In the genomic region with DNA sequence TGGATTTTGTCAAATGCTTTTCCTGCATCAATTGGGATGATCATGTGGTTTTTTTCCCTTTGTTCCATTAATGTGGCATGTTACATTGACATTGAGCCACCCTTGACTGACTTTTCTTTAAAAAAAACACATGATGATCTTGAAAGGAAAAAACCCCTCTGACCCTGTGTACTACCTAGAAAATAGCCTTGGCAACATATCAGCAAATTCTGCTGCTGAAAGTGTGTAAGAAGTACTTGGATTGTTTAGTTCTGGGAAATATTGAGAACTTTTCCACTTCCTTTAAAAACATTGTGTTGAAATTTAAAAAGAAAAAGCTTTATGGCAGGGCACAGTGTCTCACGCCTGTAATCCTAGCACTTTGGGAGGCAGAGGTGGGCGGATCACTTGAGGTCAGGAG, we compare ENCODE assay signal across 16 cellular contexts. TPM values are rescaled to one million over a fixed set of nuclear protein-coding genes. Genes with fewer than 3 reads are reported as not detected.
A peak's percentile ranks its signal among the peaks of the same experiment; 100 is the strongest.
DNase-seq lines count a peak whose midpoint lies in the region; ATAC-seq, FAIRE-seq and TF ChIP-seq lines count a peak whose summit lies in the region.
"Had no signal": no experiment of that assay in that cellular context is flagged by ENCODE, and none has a peak within 500 bp of the region (broad histone marks: within the 10 kb centered on the region; RNA-seq: fewer than 3 reads in every experiment).

No MANE protein-coding gene starts in this region.

- H3K27ac ChIP-seq in left ventricle myocardium inferior (replicated peaks), result peak overlapping the region; percentile 68
- peak overlapping the region; percentile 29 to 74 for H3K27ac ChIP-seq in kidney (ENCODE audit: low read depth in 2 of 2, low read length in 2 of 2)
- peak overlapping the region in 7 of 8 donors; percentile 43 to 85 (median 67) for H3K27ac ChIP-seq in spleen
- H3K27ac ChIP-seq in vagina, result peak overlapping the region; percentile 65

- H3K27me3 ChIP-seq in left ventricle myocardium inferior (ENCODE audit: low read depth), result no peaks in the 10 kb centered on the region
- H3K27me3 ChIP-seq in spleen (replicated peaks in 1 of 7), result peaks cover 0 to 5% (median 0%) of the 10 kb centered on the region in 7 donors
- no peaks in the 10 kb centered on the region for H3K27me3 ChIP-seq in vagina

- intact Hi-C loops in left ventricle myocardium inferior (cut with micrococcal nuclease), result no loop called here
- intact Hi-C loops in Right ventricle myocardium inferior (cut with DNase I), result no loop called here
- intact Hi-C loops in kidney (cut with DNase I), result no loop called here
- intact Hi-C loops in spleen (cut with DNase I; ENCODE audit: low total_unique reads), result no loop called here
- intact Hi-C loops in vagina (cut with DNase I), result no loop called here

- H3K36me3 ChIP-seq in left ventricle myocardium inferior (peaks cover 26% of the 10 kb centered on the region), kidney (ENCODE audit: control insufficient read depth in 1 of 2, insufficient read depth in 2 of 2, low read length in 2 of 2) (peaks cover 0 to 4% of the 10 kb centered on the region in 2 donors), spleen (peaks cover 0 to 4% (median 0%) of the 10 kb centered on the region in 6 donors), vagina (peaks cover 0 to 8% of the 10 kb centered on the region in 2 donors)

- peaks cover 8% of the 10 kb centered on the region for H3K9me3 ChIP-seq in left ventricle myocardium inferior (replicated peaks)
- H3K9me3 ChIP-seq in kidney (ENCODE audit: control insufficient read depth in 1 of 2, low read length in 2 of 2), result no peaks in the 10 kb centered on the region
- H3K9me3 ChIP-seq in spleen, result peaks cover 0 to 11% (median 6%) of the 10 kb centered on the region in 8 donors
- H3K9me3 ChIP-seq in vagina, result no peaks in the 10 kb centered on the region

- TF ChIP-seq CTCF in left ventricle myocardium inferior (IDR thresholded peaks at IDR 0.05; ENCODE audit: borderline replicate concordance) (no peak), kidney (IDR thresholded peaks at IDR 0.05; ENCODE audit: borderline replicate concordance, extremely low read depth, insufficient read depth) (no peak), spleen (IDR thresholded peaks at IDR 0.05 in 8 of 11, conservative IDR thresholded peaks at IDR 0.05 in 3 of 11) (no peak), vagina (IDR thresholded peaks at IDR 0.05) (no peak)

- no peak for ATAC-seq in Right ventricle myocardium inferior
- no peak for ATAC-seq in GM19463 (IDR thresholded peaks at IDR 0.05; ENCODE audit: unreplicated experiment)
- ATAC-seq: HCT116, Panc1 had no signal

- no peak for DNase-seq in left ventricle myocardium inferior
- DNase-seq in Right ventricle myocardium inferior (ENCODE audit: missing footprints), result no peak
- DNase-seq in kidney, result no peak
- DNase-seq in spleen, result no peak
- DNase-seq in vagina (ENCODE audit: extremely low spot score in 2 of 2), result no peak
- no peak for DNase-seq in stimulated activated CD4-positive, alpha-beta T cell treated with anti-CD3 and anti-CD28 coated beads, Interleukin-4, amount 100 ng/mL, for 4 hours
- no peak for DNase-seq in HK-2 (ENCODE audit: unreplicated experiment)
- DNase-seq: C1 segment of cervical spinal cord, DMS153, NCI-H1417, NCI-H2029 treated with DMSO at 0.1 percent for 48 hours, NCI-H510A treated with DMSO at 0.1 percent for 48 hours had no signal

- WGBS in spleen, 5 donors, result 61 to 78% (median 69%) methylated on average over 2 of the region's 2 CpGs

- peaks cover 99% of the 10 kb centered on the region for H3K4me1 ChIP-seq in left ventricle myocardium inferior
- peaks cover 5 to 14% of the 10 kb centered on the region in 2 donors for H3K4me1 ChIP-seq in kidney (ENCODE audit: control insufficient read depth in 1 of 2, insufficient read depth in 1 of 2, low read depth in 1 of 2, low read length in 2 of 2)
- H3K4me1 ChIP-seq in spleen, result peaks cover 0 to 12% (median 5%) of the 10 kb centered on the region in 6 donors
- peaks cover 3% of the 10 kb centered on the region for H3K4me1 ChIP-seq in vagina

- H3K4me3 ChIP-seq in left ventricle myocardium inferior (no peak overlapping the region), kidney (ENCODE audit: low read length in 2 of 2) (no peak overlapping the region), spleen (no peak overlapping the region), vagina (no peak overlapping the region)

- no peak overlapping the region for H3K9ac ChIP-seq in kidney (ENCODE audit: low read length in 2 of 2)

- peak; percentile 56 for FAIRE-seq in kidney (lab: Jason Lieb, UNC)
- FAIRE-seq: A204.1 had no signal

- TF ChIP-seq POLR2A in spleen (IDR thresholded peaks at IDR 0.05), result no peak
- TF ChIP-seq POLR2A in vagina (IDR thresholded peaks at IDR 0.05), result no peak

RNA-seq across cellular contexts. Expression of a gene that starts 20.7 kb away (rescaled TPM):
- total RNA-seq in left ventricle myocardium inferior (123 TPM), Right ventricle myocardium inferior (150 TPM), kidney (56.8 TPM), spleen (100 to 1,000 TPM in 1 of 7 donors, 10 to 100 TPM in 6; 24.7 to 111 (median 55.4) TPM), vagina (130 TPM)
- polyA plus RNA-seq in kidney (ENCODE audit: insufficient read depth, low read depth, low replicate concordance) (13.8 TPM), spleen (10 to 100 TPM in 1 of 3 donors, 1 to 10 TPM in 2; 2.8 to 14.9 (median 5.6) TPM)

RNA-seq across cellular contexts. Expression of a gene that starts 39.7 kb away (rescaled TPM):
- total RNA-seq in left ventricle myocardium inferior (24.6 TPM), Right ventricle myocardium inferior (26.9 TPM), kidney (24.9 TPM), spleen (10 to 100 TPM; 15.0 to 30.6 (median 18.5) TPM), vagina (29.2 TPM)
- polyA plus RNA-seq in kidney (ENCODE audit: insufficient read depth, low read depth, low replicate concordance) (30.3 TPM), spleen (10 to 100 TPM in 2 of 3 donors, 1 to 10 TPM in 1; 9.8 to 18.1 (median 14.7) TPM)

RNA-seq across cellular contexts. Expression of a gene that starts 43.8 kb away (rescaled TPM):
- 6.5 TPM for total RNA-seq in left ventricle myocardium inferior
- 7.7 TPM for total RNA-seq in Right ventricle myocardium inferior
- 14.7 TPM for total RNA-seq in kidney
- polyA plus RNA-seq in kidney (ENCODE audit: insufficient read depth, low read depth, low replicate concordance), result 18.8 TPM
- total RNA-seq in spleen, result 10 to 100 TPM in 5 of 7 donors, 1 to 10 TPM in 2; 8.6 to 18.8 (median 12.3) TPM
- 10 to 100 TPM; 28.2 to 40.3 (median 32.2) TPM for polyA plus RNA-seq in spleen
- total RNA-seq in vagina, result 14.5 TPM
